In genomic region chr4:5928241-5928640, GRCh38 we compare ENCODE assay signal across 1 cellular context.
TF ChIP-seq lines count a peak whose summit lies in the region.

No MANE protein-coding gene starts in this region.

TF ChIP-seq in HepG2, 621 proteins besides CTCF, POLR2A, EP300 and RAD21 (continued from another document):
- peak; percentile 4 to 83; a peak in 3 of 4 replicates for TF ChIP-seq REST (IDR thresholded peaks at IDR 0.05; ENCODE audit: borderline replicate concordance in 1 of 2, low read depth in 1 of 2, low read length in 2 of 2)
